Comparison of ENCODE assay signal across 7 cellular contexts in the genomic region with DNA sequence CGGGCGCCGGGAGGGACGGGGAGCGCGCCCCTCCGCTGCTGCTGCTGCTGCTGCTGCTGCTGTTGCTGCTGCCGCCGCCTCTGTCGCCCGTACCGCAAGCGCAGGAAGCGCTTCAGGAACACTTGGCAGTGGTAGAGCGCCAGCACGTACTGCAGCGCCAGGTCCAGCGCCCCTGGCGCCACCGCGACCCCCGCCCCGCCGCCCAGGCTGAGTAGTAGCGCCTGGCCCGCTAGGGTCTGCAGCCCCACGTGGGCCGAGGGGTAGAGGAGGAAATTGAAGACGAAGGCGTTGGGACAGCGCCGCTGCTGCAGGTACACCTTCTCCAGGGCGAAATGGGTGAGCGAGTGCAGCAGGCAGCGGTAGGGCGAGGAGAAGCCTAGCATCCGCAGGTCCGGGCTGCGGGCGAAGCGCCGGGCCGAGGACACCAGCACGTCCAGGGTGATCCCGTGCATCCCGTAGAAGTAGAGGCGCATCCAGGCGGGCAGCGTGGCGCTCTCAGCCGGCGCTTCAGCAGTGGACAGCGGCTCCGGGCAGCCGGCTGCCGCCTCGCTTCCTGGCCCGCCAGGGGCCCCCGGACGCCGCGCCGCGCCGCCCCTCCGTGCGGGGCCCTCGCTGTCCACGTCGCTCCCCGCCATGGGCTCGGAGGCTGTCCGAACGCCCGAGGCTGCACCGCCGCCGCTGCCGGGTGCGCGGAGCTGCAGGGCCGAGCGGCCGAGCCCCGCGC. TPM values are rescaled to one million over a fixed set of nuclear protein-coding genes. Genes with fewer than 3 reads are reported as not detected.
A peak's percentile ranks its signal among the peaks of the same experiment; 100 is the strongest.
DNase-seq lines count a peak whose midpoint lies in the region; ATAC-seq and TF ChIP-seq lines count a peak whose summit lies in the region.

Gene TMEM229A, minus strand, starts transcription at position 699 of the 724 bp plus-strand sequence. Its CDS starts 64 bp downstream, at position 635.

- in situ Hi-C loops in transverse colon (cut with MboI; ENCODE audit: low pct_ligation_motif_present in 1 of 4, low pct_unique_long_range_greater_than_20kb in 1 of 4, low sequenced_read_pairs in 3 of 4), result no loop called here

- POLR2A ChIA-PET in GM10248 (lab: Yijun Ruan, JAX), result no interaction called here
- POLR2A ChIA-PET in SK-N-SH (lab: Yijun Ruan, JAX), result interaction anchor here (0.6 to 4.3 kb wide), 10 partner anchors 11 to 475 kb away, joined by 3 to 84 read pairs (median 4); partner anchors contain the start of genes NDUFA5 and WASL

- peaks cover 43% of the 10 kb centered on the region for H3K27me3 ChIP-seq in SK-N-SH (ENCODE audit: insufficient read depth)
- H3K27me3 ChIP-seq in transverse colon, result peaks cover 75% of the 10 kb centered on the region

- no peaks in the 10 kb centered on the region for H3K79me2 ChIP-seq in SK-N-SH (ENCODE audit: insufficient read depth)

- H3K4me2 ChIP-seq in SK-N-SH, result peak within 1 kb of the TSS; percentile 89

- H3K4me1 ChIP-seq in SK-N-SH (ENCODE audit: control insufficient read depth in 1 of 2, insufficient read depth in 2 of 2, low read depth in 1 of 2, low read length in 1 of 2), result peaks cover 4 to 26% of the 10 kb centered on the region in 2 experiments; a peak in 3 of 4 replicates
- H3K4me1 ChIP-seq in transverse colon, result peaks cover 10 to 44% (median 20%) of the 10 kb centered on the region in 4 donors

- no peak for TF ChIP-seq POLR2A in transverse colon (IDR thresholded peaks at IDR 0.05)

- WGBS in SK-N-SH (ENCODE audit: low lambda C conversion rate), result 4% methylated on average over 30 of the region's 86 CpGs
- WGBS in transverse colon (ENCODE audit: low coverage in 1 of 2), 2 donors, result 7% methylated on average over 61 of the region's 86 CpGs; no CpG with 5 or more reads in 1 of the 2 donors

- CTCF ChIA-PET in GM10248 (lab: Yijun Ruan, JAX) (interaction anchor here (1.0 to 1.5 kb wide), 2 partner anchors 10 to 27 kb away, joined by 3 to 4 read pairs; no protein-coding TSS in a partner anchor), SK-N-SH (lab: Yijun Ruan, JAX) (interaction anchor here (0.6 to 4.0 kb wide), 14 partner anchors 10 to 752 kb away, joined by 3 to 27 read pairs (median 4); no protein-coding TSS in a partner anchor)

- H3K4me3 ChIP-seq in SK-N-SH (ENCODE audit: low read depth in 2 of 2, low read length in 1 of 2), result peak within 1 kb of the TSS; percentile 61 to 66
- H3K4me3 ChIP-seq in transverse colon, result peak within 1 kb of the TSS; percentile 6 to 58 (median 41)

- H3K36me3 ChIP-seq in SK-N-SH (replicated peaks in 1 of 2; ENCODE audit: control insufficient read depth in 1 of 2, insufficient read depth in 2 of 2, low read length in 1 of 2) (no peaks in the 10 kb centered on the region), transverse colon (no peaks in the 10 kb centered on the region)

- DNase-seq in GM10248 (ENCODE audit: extremely low spot score) (peak; percentile 22), SK-N-SH (peak; percentile 88), epidermal melanocyte (ENCODE audit: insufficient read length, low spot score) (peak; percentile 45), midbrain (lab: John Stamatoyannopoulos, UW) (peak; percentile 91), transverse colon (peak; percentile 42)

- no peaks in the 10 kb centered on the region for H3F3A ChIP-seq in SK-N-SH (replicated peaks; ENCODE audit: insufficient read depth)

- TF ChIP-seq CTCF in GM10248 (IDR thresholded peaks at IDR 0.05; ENCODE audit: control extremely low read depth, extremely low read depth, low read depth, missing control alignments), result no peak
- no peak for TF ChIP-seq CTCF in SK-N-SH (IDR thresholded peaks at IDR 0.05)
- TF ChIP-seq CTCF in transverse colon (IDR thresholded peaks at IDR 0.05), result no peak

- H3K9me2 ChIP-seq in SK-N-SH, result 0 out of 2 replicates have a peak, but pooled peaks cover 3% of the 10 kb centered on the region

- peak within 1 kb of the TSS in 1 of 2 experiments; percentile 90; a peak in 2 of 4 replicates for H3K27ac ChIP-seq in SK-N-SH (ENCODE audit: low read depth in 2 of 2, low read length in 1 of 2)
- no peak within 1 kb of the TSS for H3K27ac ChIP-seq in transverse colon

- H3K9ac ChIP-seq in SK-N-SH, result no peak within 1 kb of the TSS

- peak; percentile 56 for ATAC-seq in HG03354 (IDR thresholded peaks at IDR 0.05; ENCODE audit: poor library complexity, severe bottlenecking, unreplicated experiment)
- ATAC-seq in GM21526 (IDR thresholded peaks at IDR 0.05; ENCODE audit: low FRiP score, unreplicated experiment), result no peak

- H3K9me3 ChIP-seq in SK-N-SH (no peaks in the 10 kb centered on the region), transverse colon (no peaks in the 10 kb centered on the region)

- intact Hi-C loops in transverse colon (cut with DNase I; ENCODE audit: low total_unique reads), result no loop called here

- H2AFZ ChIP-seq in SK-N-SH (ENCODE audit: low read depth), result no peak within 1 kb of the TSS

- no peak for TF ChIP-seq RAD21 in SK-N-SH (IDR thresholded peaks at IDR 0.05; ENCODE audit: low read length)

- TF ChIP-seq EP300 in SK-N-SH (IDR thresholded peaks at IDR 0.05; ENCODE audit: borderline replicate concordance in 1 of 2, low read depth in 1 of 2, low read length in 1 of 2) (no peak), transverse colon (IDR thresholded peaks at IDR 0.05; ENCODE audit: low read depth) (no peak)

- no peaks in the 10 kb centered on the region for H4K20me1 ChIP-seq in SK-N-SH (ENCODE audit: insufficient read depth)

TF ChIP-seq in SK-N-SH, 30 proteins besides CTCF, POLR2A, EP300 and RAD21:
- TF ChIP-seq, protein P1, sequence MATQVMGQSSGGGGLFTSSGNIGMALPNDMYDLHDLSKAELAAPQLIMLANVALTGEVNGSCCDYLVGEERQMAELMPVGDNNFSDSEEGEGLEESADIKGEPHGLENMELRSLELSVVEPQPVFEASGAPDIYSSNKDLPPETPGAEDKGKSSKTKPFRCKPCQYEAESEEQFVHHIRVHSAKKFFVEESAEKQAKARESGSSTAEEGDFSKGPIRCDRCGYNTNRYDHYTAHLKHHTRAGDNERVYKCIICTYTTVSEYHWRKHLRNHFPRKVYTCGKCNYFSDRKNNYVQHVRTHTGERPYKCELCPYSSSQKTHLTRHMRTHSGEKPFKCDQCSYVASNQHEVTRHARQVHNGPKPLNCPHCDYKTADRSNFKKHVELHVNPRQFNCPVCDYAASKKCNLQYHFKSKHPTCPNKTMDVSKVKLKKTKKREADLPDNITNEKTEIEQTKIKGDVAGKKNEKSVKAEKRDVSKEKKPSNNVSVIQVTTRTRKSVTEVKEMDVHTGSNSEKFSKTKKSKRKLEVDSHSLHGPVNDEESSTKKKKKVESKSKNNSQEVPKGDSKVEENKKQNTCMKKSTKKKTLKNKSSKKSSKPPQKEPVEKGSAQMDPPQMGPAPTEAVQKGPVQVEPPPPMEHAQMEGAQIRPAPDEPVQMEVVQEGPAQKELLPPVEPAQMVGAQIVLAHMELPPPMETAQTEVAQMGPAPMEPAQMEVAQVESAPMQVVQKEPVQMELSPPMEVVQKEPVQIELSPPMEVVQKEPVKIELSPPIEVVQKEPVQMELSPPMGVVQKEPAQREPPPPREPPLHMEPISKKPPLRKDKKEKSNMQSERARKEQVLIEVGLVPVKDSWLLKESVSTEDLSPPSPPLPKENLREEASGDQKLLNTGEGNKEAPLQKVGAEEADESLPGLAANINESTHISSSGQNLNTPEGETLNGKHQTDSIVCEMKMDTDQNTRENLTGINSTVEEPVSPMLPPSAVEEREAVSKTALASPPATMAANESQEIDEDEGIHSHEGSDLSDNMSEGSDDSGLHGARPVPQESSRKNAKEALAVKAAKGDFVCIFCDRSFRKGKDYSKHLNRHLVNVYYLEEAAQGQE (IDR thresholded peaks at IDR 0.05; ENCODE audit: low read depth, low read length), result peak; percentile 93
- TF ChIP-seq MXI1 (IDR thresholded peaks at IDR 0.05; ENCODE audit: low read depth, low read length) (peak; percentile 28; the same call in 1 of the 2 replicates), SMC3 (IDR thresholded peaks at IDR 0.05; ENCODE audit: low read depth, low read length) (peak; percentile 16; the same call in 1 of the 2 replicates), TEAD4 (IDR thresholded peaks at IDR 0.05; ENCODE audit: borderline replicate concordance, insufficient read depth) (no peak), FOXJ3 (CRISPR knock-in tag; IDR thresholded peaks at IDR 0.05) (peak; percentile 39; the same call in 1 of the 2 replicates)

RNA-seq across cellular contexts. Expression of gene TMEM229A, which starts in this region (rescaled TPM):
- 0.35 and 0.88 TPM in 2 replicates for polyA plus RNA-seq in SK-N-SH (2012; rRNA removed)
- polyA plus RNA-seq in SK-N-SH (2012; cell fraction: cytosol; rRNA removed), result 0.93 and 1.5 TPM in 2 replicates
- polyA plus RNA-seq in SK-N-SH (2012; cell fraction: nucleus; rRNA removed), result 0.17 and 0.32 TPM in 2 replicates
- total RNA-seq in transverse colon, result under 1 TPM in 1 of 4 donors, not detected in 3; 0.55 TPM

Comparison
In these comparisons a context has a peak if more than half of its experiments do, and no peak if none do; other contexts are left out.
1. Peak in DNase-seq and H3K4me3 ChIP-seq in transverse colon; RNA of the gene not detected or under 1 TPM.
2. DNase-seq: peak in every context shown above with its lines; median percentile 91 in midbrain; 88 in SK-N-SH; 45 in epidermal melanocyte; 42 in transverse colon; 22 in GM10248.